ENCODE assay signal across 8 cellular contexts in the genomic region with DNA sequence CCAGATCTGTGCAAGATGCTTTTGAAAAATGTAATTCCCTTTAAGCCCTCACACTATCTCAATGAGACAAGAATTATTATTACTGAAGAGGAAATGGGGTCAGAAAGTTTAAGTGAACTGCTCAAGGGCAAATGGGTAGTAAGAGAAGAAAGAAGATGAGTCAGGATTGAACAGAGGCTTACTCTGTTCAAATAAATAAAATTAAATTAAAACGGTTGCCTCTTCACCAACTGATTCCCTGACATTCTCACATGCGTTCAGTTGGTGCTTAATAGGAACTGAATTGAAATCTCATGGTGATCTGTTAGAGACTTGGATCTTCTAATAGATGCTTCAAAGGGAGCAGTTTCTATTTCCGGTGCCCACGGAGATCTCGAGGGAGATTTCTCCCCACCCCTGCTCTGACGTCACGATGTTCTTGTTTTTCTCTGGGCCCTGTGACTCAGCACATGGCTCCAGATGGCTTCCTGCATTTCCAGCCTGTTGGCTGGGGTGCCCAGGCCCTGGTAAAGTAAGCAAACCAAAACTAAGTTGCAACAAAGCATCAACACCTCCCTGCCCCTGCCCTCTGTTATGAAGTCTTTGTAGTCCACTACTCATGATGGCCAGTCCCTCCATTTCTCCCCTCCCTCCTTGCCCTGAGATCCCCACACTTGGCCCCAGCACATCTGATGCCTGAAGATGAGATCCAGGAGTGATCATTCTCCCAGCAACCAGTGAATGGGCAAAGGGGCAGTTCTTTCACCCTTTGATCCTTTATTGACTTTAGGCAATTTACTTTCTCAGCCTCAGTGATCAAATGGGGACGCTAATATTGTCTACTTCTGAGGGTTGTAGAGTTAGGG.
A peak's percentile ranks its signal among the peaks of the same experiment; 100 is the strongest.
DNase-seq lines count a peak whose midpoint lies in the region; ATAC-seq and TF ChIP-seq lines count a peak whose summit lies in the region.

No MANE protein-coding gene starts in this region.

- H3K9ac ChIP-seq in SU-DHL-6 (ENCODE audit: low read length): no peak overlapping the region

- H4K20me1 ChIP-seq in GM23338 (replicated peaks; ENCODE audit: insufficient read depth) (no peaks in the 10 kb centered on the region), SU-DHL-6 (ENCODE audit: low read depth, low read length) (no peaks in the 10 kb centered on the region)

- ATAC-seq in GM23338 (no peak), Right ventricle myocardium inferior (peak; percentile 82), GM18520 (IDR thresholded peaks at IDR 0.05; ENCODE audit: unreplicated experiment) (no peak)
- peak; percentile 78 for ATAC-seq in activated naive CD8-positive, alpha-beta T cell treated with anti-CD3 and anti-CD28 coated beads, Interleukin-2, amount 10 ng/mL, durations not matched to agents 7 days and 5 days (ENCODE audit: low read depth)

- H3K4me1 ChIP-seq in GM23338 (ENCODE audit: insufficient read depth): peaks cover 8% of the 10 kb centered on the region
- H3K4me1 ChIP-seq in urinary bladder (ENCODE audit: insufficient read depth): no peaks in the 10 kb centered on the region

- H3K27me3 Mint-ChIP-seq in GM23338 (ENCODE audit: insufficient read depth, low read depth, poor library complexity): peaks cover 4% of the 10 kb centered on the region
- H3K27me3 Mint-ChIP-seq in activated naive CD8-positive, alpha-beta T cell treated with anti-CD3 and anti-CD28 coated beads, Interleukin-2, amount 10 ng/mL, durations not matched to agents 7 days and 5 days: no peaks in the 10 kb centered on the region

- H3K9me3 ChIP-seq in SU-DHL-6 (ENCODE audit: insufficient read depth, low read length): no peaks in the 10 kb centered on the region

- H3K79me2 ChIP-seq in GM23338 (replicated peaks; ENCODE audit: insufficient read depth): no peaks in the 10 kb centered on the region
- no peaks in the 10 kb centered on the region for H3K79me2 ChIP-seq in SU-DHL-6 (ENCODE audit: insufficient read depth, low read length)

- no peaks in the 10 kb centered on the region for H3K36me3 ChIP-seq in GM23338 (ENCODE audit: insufficient read depth)
- no peaks in the 10 kb centered on the region for H3K36me3 ChIP-seq in SU-DHL-6 (ENCODE audit: low read length)
- no peaks in the 10 kb centered on the region for H3K36me3 ChIP-seq in urinary bladder (ENCODE audit: insufficient read depth)

- H2AFZ ChIP-seq in GM23338 (peak overlapping the region; percentile 88), SU-DHL-6 (ENCODE audit: low read depth, low read length, severe bottlenecking) (peak overlapping the region; percentile 21)

- whole genome bisulfite sequencing in urinary bladder: 20% methylated on average over 8 of the region's 8 CpGs

- peak overlapping the region; percentile 29; the same call in 1 of the 2 replicates for H3K27ac Mint-ChIP-seq in GM23338
- H3K27ac Mint-ChIP-seq in activated naive CD8-positive, alpha-beta T cell treated with anti-CD3 and anti-CD28 coated beads, Interleukin-2, amount 10 ng/mL, durations not matched to agents 7 days and 5 days: peak overlapping the region; percentile 86

- H3K27me3 ChIP-seq in GM23338 (ENCODE audit: insufficient read depth): no peaks in the 10 kb centered on the region
- no peaks in the 10 kb centered on the region for H3K27me3 ChIP-seq in SU-DHL-6 (ENCODE audit: low read length)

- DNase-seq in GM23338 (ENCODE audit: low spot score) (no peak), Right ventricle myocardium inferior (ENCODE audit: missing footprints) (peak; percentile 89), pulmonary artery endothelial cell (ENCODE audit: low read depth, low spot score) (peak; percentile 87), NCI-H2227 (lab: John Stamatoyannopoulos, UW; ENCODE audit: unreplicated experiment) (no peak)
- DNase-seq in activated naive CD8-positive, alpha-beta T cell treated with anti-CD3 and anti-CD28 coated beads, Interleukin-2, amount 10 ng/mL, durations not matched to agents 7 days and 5 days: peak; percentile 29

- no peak overlapping the region for H3K4me2 ChIP-seq in GM23338
- H3K4me2 ChIP-seq in SU-DHL-6 (ENCODE audit: low read depth, low read length, poor library complexity, severe bottlenecking): peak overlapping the region; percentile 20

- TF ChIP-seq CTCF in GM23338 (conservative IDR thresholded peaks at IDR 0.05; ENCODE audit: low read depth in 2 of 2): no peak
- TF ChIP-seq CTCF in SU-DHL-6 (IDR thresholded peaks at IDR 0.05; ENCODE audit: insufficient read depth, low read length, poor library complexity, severe bottlenecking): no peak

- peaks cover 21% of the 10 kb centered on the region for H3K4me1 Mint-ChIP-seq in GM23338
- peaks cover 16% of the 10 kb centered on the region for H3K4me1 Mint-ChIP-seq in activated naive CD8-positive, alpha-beta T cell treated with anti-CD3 and anti-CD28 coated beads, Interleukin-2, amount 10 ng/mL, durations not matched to agents 7 days and 5 days

- POLR2A ChIA-PET in activated naive CD8-positive, alpha-beta T cell treated with anti-CD3 and anti-CD28 coated beads, Interleukin-2, amount 10 ng/mL, durations not matched to agents 7 days and 5 days (lab: Charles Lee): no interaction called here

- H3F3A ChIP-seq in GM23338 (replicated peaks; ENCODE audit: low read depth) (no peaks in the 10 kb centered on the region), SU-DHL-6 (ENCODE audit: insufficient read depth) (no peaks in the 10 kb centered on the region)

- H3K9me3 Mint-ChIP-seq in GM23338: no peaks in the 10 kb centered on the region
- no peaks in the 10 kb centered on the region for H3K9me3 Mint-ChIP-seq in activated naive CD8-positive, alpha-beta T cell treated with anti-CD3 and anti-CD28 coated beads, Interleukin-2, amount 10 ng/mL, durations not matched to agents 7 days and 5 days

- no peaks in the 10 kb centered on the region for H3K36me3 Mint-ChIP-seq in GM23338 (ENCODE audit: low read depth)
- no peaks in the 10 kb centered on the region for H3K36me3 Mint-ChIP-seq in activated naive CD8-positive, alpha-beta T cell treated with anti-CD3 and anti-CD28 coated beads, Interleukin-2, amount 10 ng/mL, durations not matched to agents 7 days and 5 days

- H3K9me2 ChIP-seq in GM23338 (ENCODE audit: insufficient read depth): peaks cover 3% of the 10 kb centered on the region; the same call in 1 of the 2 replicates
- H3K9me2 ChIP-seq in SU-DHL-6 (replicated peaks; ENCODE audit: insufficient read depth, low read length): no peaks in the 10 kb centered on the region

- H3K27ac ChIP-seq in GM23338 (ENCODE audit: low read depth) (no peak overlapping the region), SU-DHL-6 (ENCODE audit: low read depth, low read length) (no peak overlapping the region), urinary bladder (ENCODE audit: low read depth) (peak overlapping the region; percentile 77)

- H3K4me3 Mint-ChIP-seq in GM23338: no peak overlapping the region
- H3K4me3 Mint-ChIP-seq in activated naive CD8-positive, alpha-beta T cell treated with anti-CD3 and anti-CD28 coated beads, Interleukin-2, amount 10 ng/mL, durations not matched to agents 7 days and 5 days: no peak overlapping the region

- H3K4me3 ChIP-seq in GM23338 (no peak overlapping the region), SU-DHL-6 (ENCODE audit: insufficient read depth, low read length, poor library complexity, severe bottlenecking) (no peak overlapping the region), urinary bladder (ENCODE audit: low read depth, low read length) (no peak overlapping the region)

- intact Hi-C loops in Right ventricle myocardium inferior (cut with DNase I): no loop called here

TF ChIP-seq in GM23338, 12 proteins besides CTCF, POLR2A, EP300 and RAD21:
- TF ChIP-seq, protein P1, sequence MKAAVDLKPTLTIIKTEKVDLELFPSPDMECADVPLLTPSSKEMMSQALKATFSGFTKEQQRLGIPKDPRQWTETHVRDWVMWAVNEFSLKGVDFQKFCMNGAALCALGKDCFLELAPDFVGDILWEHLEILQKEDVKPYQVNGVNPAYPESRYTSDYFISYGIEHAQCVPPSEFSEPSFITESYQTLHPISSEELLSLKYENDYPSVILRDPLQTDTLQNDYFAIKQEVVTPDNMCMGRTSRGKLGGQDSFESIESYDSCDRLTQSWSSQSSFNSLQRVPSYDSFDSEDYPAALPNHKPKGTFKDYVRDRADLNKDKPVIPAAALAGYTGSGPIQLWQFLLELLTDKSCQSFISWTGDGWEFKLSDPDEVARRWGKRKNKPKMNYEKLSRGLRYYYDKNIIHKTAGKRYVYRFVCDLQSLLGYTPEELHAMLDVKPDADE (IDR thresholded peaks at IDR 0.05): no peak
- no peak for TF ChIP-seq EZH2phosphoT487 (IDR thresholded peaks at IDR 0.05; ENCODE audit: unreplicated experiment)

Comparison
In these comparisons a context has a peak if more than half of its experiments do, and no peak if none do; other contexts are left out.
1. ATAC-seq: peak in activated naive CD8-positive, alpha-beta T cell treated with anti-CD3 and anti-CD28 coated beads, Interleukin-2, amount 10 ng/mL, durations not matched to agents 7 days and 5 days (single experiment) and Right ventricle myocardium inferior (single experiment); none in GM23338 (single experiment) and GM18520 (single experiment).
2. DNase-seq: peak in activated naive CD8-positive, alpha-beta T cell treated with anti-CD3 and anti-CD28 coated beads, Interleukin-2, amount 10 ng/mL, durations not matched to agents 7 days and 5 days (single experiment), Right ventricle myocardium inferior (single experiment) and pulmonary artery endothelial cell (single experiment); none in GM23338 (single experiment) and NCI-H2227 (single experiment).